ENCODE assay signal across 26 cellular contexts in genomic region chr3:96646596-96646995, GRCh38.
"Had no signal": no experiment of that assay in that cellular context is flagged by ENCODE, and none has a peak within 500 bp of the region (broad histone marks: within the 10 kb centered on the region; RNA-seq: fewer than 3 reads in every experiment).

No MANE protein-coding gene starts in this region.

- H3K4me3 ChIP-seq: colonic mucosa, esophagus squamous epithelium, gastrocnemius medialis, heart right ventricle, left ventricle myocardium inferior, lower lobe of right lung, mucosa of descending colon had no signal

- H3K9me3 ChIP-seq: colonic mucosa, esophagus squamous epithelium, gastrocnemius medialis, left ventricle myocardium inferior, lower lobe of right lung, mucosa of descending colon had no signal

- H3K27ac ChIP-seq: colonic mucosa, epithelial cell of prostate, esophagus squamous epithelium, gastrocnemius medialis, heart right ventricle, left ventricle myocardium inferior, lower lobe of right lung had no signal

- H3K4me1 ChIP-seq: colonic mucosa, esophagus squamous epithelium, gastrocnemius medialis, heart right ventricle, left ventricle myocardium inferior, lower lobe of right lung had no signal

- DNase-seq: colonic mucosa; cortex of kidney; effector CD8-positive, alpha-beta T cell; effector memory CD8-positive, alpha-beta T cell; endodermal cell; erythroblast; esophagus squamous epithelium; foreskin fibroblast; foreskin melanocyte; gastrocnemius medialis; glutamatergic neuron; head of caudate nucleus; heart right ventricle; hippocampal formation; left colon; left ventricle myocardium inferior; lower lobe of right lung; mesenchymal stem cell; mucosa of descending colon; naive B cell had no signal

- H3K36me3 ChIP-seq: colonic mucosa, esophagus squamous epithelium, gastrocnemius medialis, heart right ventricle, left ventricle myocardium inferior, lower lobe of right lung had no signal

- ATAC-seq: effector memory CD8-positive, alpha-beta T cell; esophagus mucosa; gastrocnemius medialis; heart right ventricle; left colon; left lobe of liver; lower lobe of right lung; mucosa of descending colon had no signal

- H3K27me3 ChIP-seq: colonic mucosa, esophagus squamous epithelium, gastrocnemius medialis, heart right ventricle had no signal

- FAIRE-seq: endometrium, islet of Langerhans, keratinocyte had no signal
